In the genomic region with DNA sequence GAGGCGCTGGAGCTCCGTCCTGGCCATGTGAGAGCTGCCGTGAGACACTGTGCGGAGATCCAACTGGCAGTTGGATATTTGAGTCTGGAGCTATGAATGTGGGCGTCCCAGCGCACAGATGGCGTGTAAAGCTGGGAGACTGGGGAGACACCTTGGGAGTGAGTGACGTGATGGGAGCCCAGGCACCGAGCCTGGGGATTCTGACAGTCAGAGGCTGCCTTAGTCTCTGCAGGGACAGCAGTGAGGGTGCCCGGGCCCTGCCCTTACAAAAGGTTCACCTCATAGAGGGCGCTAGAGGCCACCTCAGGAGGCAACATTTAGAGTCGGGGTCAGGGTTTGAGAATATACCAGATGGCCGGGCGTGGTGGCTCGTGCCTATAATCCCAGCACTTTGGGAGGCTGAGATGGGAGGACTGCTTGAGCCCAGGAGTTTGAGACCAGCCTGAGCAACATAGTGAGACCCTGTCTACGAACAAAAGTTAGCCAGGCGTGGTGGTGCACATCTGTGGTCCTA, we compare ENCODE assay signal across 12 cellular contexts.
DNase-seq lines count a peak whose midpoint lies in the region; ATAC-seq and TF ChIP-seq lines count a peak whose summit lies in the region.
"Had no signal": no experiment of that assay in that cellular context is flagged by ENCODE, and none has a peak within 500 bp of the region (broad histone marks: within the 10 kb centered on the region; RNA-seq: fewer than 3 reads in every experiment).

No MANE protein-coding gene starts in this region.

- no peak for ATAC-seq in foreskin keratinocyte
- ATAC-seq in HG03025 (IDR thresholded peaks at IDR 0.05; ENCODE audit: low FRiP score, unreplicated experiment) = no peak
- ATAC-seq in HG03439 (IDR thresholded peaks at IDR 0.05; ENCODE audit: unreplicated experiment) = no peak
- ATAC-seq: activated T-helper 17 cell treated with anti-CD3 and anti-CD28 coated beads, Interleukin-2, amount 50 U/mL, for 72 hours had no signal

- no peak overlapping the region for H3K27ac Mint-ChIP-seq in activated T-cell treated with anti-CD3 and anti-CD28 coated beads, Interleukin-2, amount 50 U/mL, for 24 hours
- H3K27ac Mint-ChIP-seq: activated T-helper 17 cell treated with anti-CD3 and anti-CD28 coated beads, Interleukin-2, amount 50 U/mL, for 72 hours had no signal

- intact Hi-C loops in sigmoid colon (cut with DNase I) (loop anchor here (5.0 kb wide), 1 partner anchor 298 kb away; no protein-coding TSS in a partner anchor), vagina (cut with DNase I) (no loop called here)

- no peaks in the 10 kb centered on the region for H3K36me3 Mint-ChIP-seq in activated T-cell treated with anti-CD3 and anti-CD28 coated beads, Interleukin-2, amount 50 U/mL, for 24 hours (ENCODE audit: low read depth)

- H3K27me3 ChIP-seq in foreskin keratinocyte = peaks cover 31% of the 10 kb centered on the region
- no peaks in the 10 kb centered on the region for H3K27me3 ChIP-seq in sigmoid colon
- H3K27me3 ChIP-seq in vagina = no peaks in the 10 kb centered on the region
- H3K27me3 ChIP-seq: Peyer's patch, upper lobe of left lung had no signal

- H3K4me1 ChIP-seq in foreskin keratinocyte (no peaks in the 10 kb centered on the region), sigmoid colon (peaks cover 0 to 31% (median 27%) of the 10 kb centered on the region in 4 donors), vagina (peaks cover 40% of the 10 kb centered on the region)

- peak; percentile 13 for TF ChIP-seq CTCF in foreskin keratinocyte (conservative IDR thresholded peaks at IDR 0.05)
- TF ChIP-seq CTCF in sigmoid colon (IDR thresholded peaks at IDR 0.05) = no peak
- TF ChIP-seq CTCF in vagina (IDR thresholded peaks at IDR 0.05) = no peak

- H3K27me3 Mint-ChIP-seq in activated T-cell treated with anti-CD3 and anti-CD28 coated beads, Interleukin-2, amount 50 U/mL, for 24 hours = no peaks in the 10 kb centered on the region
- H3K27me3 Mint-ChIP-seq: activated T-helper 17 cell treated with anti-CD3 and anti-CD28 coated beads, Interleukin-2, amount 50 U/mL, for 72 hours had no signal

- TF ChIP-seq POLR2A in sigmoid colon (IDR thresholded peaks at IDR 0.05) = no peak
- TF ChIP-seq POLR2A in vagina (IDR thresholded peaks at IDR 0.05) = no peak

- H3K4me3 ChIP-seq in sigmoid colon (no peak overlapping the region), vagina (no peak overlapping the region)
- H3K4me3 ChIP-seq: Peyer's patch, upper lobe of left lung had no signal

- H3K36me3 ChIP-seq in sigmoid colon (no peaks in the 10 kb centered on the region), vagina (no peaks in the 10 kb centered on the region)
- H3K36me3 ChIP-seq: Peyer's patch, upper lobe of left lung had no signal

- H3K9me3 Mint-ChIP-seq in activated T-cell treated with anti-CD3 and anti-CD28 coated beads, Interleukin-2, amount 50 U/mL, for 24 hours = peaks cover 3% of the 10 kb centered on the region
- H3K9me3 Mint-ChIP-seq: activated T-helper 17 cell treated with anti-CD3 and anti-CD28 coated beads, Interleukin-2, amount 50 U/mL, for 72 hours had no signal

- DNase-seq in activated T-cell treated with anti-CD3 and anti-CD28 coated beads, Interleukin-2, amount 50 U/mL, for 1 hour = peak; percentile 9
- DNase-seq in activated T-cell treated with anti-CD3 and anti-CD28 coated beads, Interleukin-2, amount 50 U/mL, for 24 hours = no peak
- DNase-seq in NCI-H524 (lab: John Stamatoyannopoulos, UW) = peak; percentile 91 to 95
- DNase-seq in foreskin keratinocyte = no peak
- peak; percentile 53 for DNase-seq in sigmoid colon
- no peak for DNase-seq in vagina (ENCODE audit: extremely low spot score in 2 of 2)
- DNase-seq: NCI-H1436, Peyer's patch, upper lobe of left lung had no signal

- TF ChIP-seq EP300 in sigmoid colon (IDR thresholded peaks at IDR 0.05) = no peak

- WGBS in sigmoid colon, 2 donors = 80 to 90% methylated on average over 17 of the region's 17 CpGs

- no peak overlapping the region for H3K27ac ChIP-seq in foreskin keratinocyte
- no peak overlapping the region for H3K27ac ChIP-seq in sigmoid colon
- H3K27ac ChIP-seq in vagina = no peak overlapping the region
- H3K27ac ChIP-seq: Peyer's patch, upper lobe of left lung had no signal

- no peaks in the 10 kb centered on the region for H3K9me3 ChIP-seq in sigmoid colon
- H3K9me3 ChIP-seq in vagina = no peaks in the 10 kb centered on the region
- H3K9me3 ChIP-seq: upper lobe of left lung had no signal

- H3K4me1 Mint-ChIP-seq in activated T-cell treated with anti-CD3 and anti-CD28 coated beads, Interleukin-2, amount 50 U/mL, for 24 hours (ENCODE audit: low read depth) = peaks cover 13% of the 10 kb centered on the region
- H3K4me1 Mint-ChIP-seq: activated T-helper 17 cell treated with anti-CD3 and anti-CD28 coated beads, Interleukin-2, amount 50 U/mL, for 72 hours had no signal

- no peak overlapping the region for H3K4me3 Mint-ChIP-seq in activated T-cell treated with anti-CD3 and anti-CD28 coated beads, Interleukin-2, amount 50 U/mL, for 24 hours
- H3K4me3 Mint-ChIP-seq: activated T-helper 17 cell treated with anti-CD3 and anti-CD28 coated beads, Interleukin-2, amount 50 U/mL, for 72 hours had no signal

Comparison
In these comparisons a context has a peak if more than half of its experiments do, and no peak if none do; other contexts are left out.
1. DNase-seq: peak in activated T-cell treated with anti-CD3 and anti-CD28 coated beads, Interleukin-2, amount 50 U/mL, for 1 hour (single experiment), NCI-H524 (2 of 2) and sigmoid colon (single experiment); none in activated T-cell treated with anti-CD3 and anti-CD28 coated beads, Interleukin-2, amount 50 U/mL, for 24 hours (single experiment), foreskin keratinocyte (0 of 2) and vagina (0 of 2).